Comparison of ENCODE assay signal across 2 cellular contexts in genomic region chr20:4299773-4300172, GRCh38.
TF ChIP-seq lines count a peak whose summit lies in the region.

No MANE protein-coding gene starts in this region.

TF ChIP-seq in GM23338, 12 proteins besides CTCF, POLR2A, EP300 and RAD21:
- TF ChIP-seq ZNF462 (CRISPR knock-in tag; IDR thresholded peaks at IDR 0.05), result no peak
- TF ChIP-seq JUNB (IDR thresholded peaks at IDR 0.05; ENCODE audit: unreplicated experiment), result no peak
- no peak for TF ChIP-seq ETS1 (IDR thresholded peaks at IDR 0.05)
- TF ChIP-seq STAT1 (IDR thresholded peaks at IDR 0.05; ENCODE audit: unreplicated experiment), result no peak
- TF ChIP-seq EZH2 (IDR thresholded peaks at IDR 0.05; ENCODE audit: low read depth, unreplicated experiment), result no peak
- TF ChIP-seq EZH2phosphoT487 (IDR thresholded peaks at IDR 0.05; ENCODE audit: unreplicated experiment), result no peak
- no peak for TF ChIP-seq ZNF331 (CRISPR knock-in tag; IDR thresholded peaks at IDR 0.05; ENCODE audit: low read depth)
- TF ChIP-seq POLR2AphosphoS5 (IDR thresholded peaks at IDR 0.05; ENCODE audit: low read depth), result no peak
- TF ChIP-seq ZNF114 (CRISPR knock-in tag; IDR thresholded peaks at IDR 0.05), result no peak
- TF ChIP-seq CREB1 (CRISPR knock-in tag; IDR thresholded peaks at IDR 0.05; ENCODE audit: low read depth), result no peak

TF ChIP-seq in HepG2, 621 proteins besides CTCF, POLR2A, EP300 and RAD21:
- no peak for TF ChIP-seq TERF1 (CRISPR knock-in tag; IDR thresholded peaks at IDR 0.05)
- TF ChIP-seq PAX8 (CRISPR knock-in tag; IDR thresholded peaks at IDR 0.05; ENCODE audit: borderline replicate concordance), result no peak
- no peak for TF ChIP-seq NFE2 (CRISPR knock-in tag; IDR thresholded peaks at IDR 0.05)
- no peak for TF ChIP-seq HNRNPUL1 (IDR thresholded peaks at IDR 0.05; ENCODE audit: low read depth, low read length)
- TF ChIP-seq CREBL2 (CRISPR knock-in tag; IDR thresholded peaks at IDR 0.05; ENCODE audit: borderline replicate concordance), result no peak
- no peak for TF ChIP-seq RARG (CRISPR knock-in tag; IDR thresholded peaks at IDR 0.05; ENCODE audit: low read depth)
- TF ChIP-seq SOX5 (CRISPR knock-in tag; IDR thresholded peaks at IDR 0.05; ENCODE audit: borderline replicate concordance), result no peak
- TF ChIP-seq MBD4 (IDR thresholded peaks at IDR 0.05; ENCODE audit: borderline replicate concordance, low read length), result no peak
- TF ChIP-seq SP2 (CRISPR knock-in tag; IDR thresholded peaks at IDR 0.05), result no peak
- TF ChIP-seq MBNL3 (CRISPR knock-in tag; conservative IDR thresholded peaks at IDR 0.05), result no peak
- TF ChIP-seq SMYD3 (CRISPR knock-in tag; IDR thresholded peaks at IDR 0.05), result no peak
- TF ChIP-seq ZNF839 (CRISPR knock-in tag; IDR thresholded peaks at IDR 0.05; ENCODE audit: borderline replicate concordance), result no peak
- no peak for TF ChIP-seq JUN (CRISPR knock-in tag; IDR thresholded peaks at IDR 0.05)
- TF ChIP-seq PAXIP1 (CRISPR knock-in tag; conservative IDR thresholded peaks at IDR 0.05), result no peak
- TF ChIP-seq HOXA3 (CRISPR knock-in tag; IDR thresholded peaks at IDR 0.05), result no peak
- TF ChIP-seq MTF1 (CRISPR knock-in tag; IDR thresholded peaks at IDR 0.05), result no peak
- TF ChIP-seq KDM2A (CRISPR knock-in tag; IDR thresholded peaks at IDR 0.05; ENCODE audit: borderline replicate concordance, low read depth), result no peak
